In the genomic region with DNA sequence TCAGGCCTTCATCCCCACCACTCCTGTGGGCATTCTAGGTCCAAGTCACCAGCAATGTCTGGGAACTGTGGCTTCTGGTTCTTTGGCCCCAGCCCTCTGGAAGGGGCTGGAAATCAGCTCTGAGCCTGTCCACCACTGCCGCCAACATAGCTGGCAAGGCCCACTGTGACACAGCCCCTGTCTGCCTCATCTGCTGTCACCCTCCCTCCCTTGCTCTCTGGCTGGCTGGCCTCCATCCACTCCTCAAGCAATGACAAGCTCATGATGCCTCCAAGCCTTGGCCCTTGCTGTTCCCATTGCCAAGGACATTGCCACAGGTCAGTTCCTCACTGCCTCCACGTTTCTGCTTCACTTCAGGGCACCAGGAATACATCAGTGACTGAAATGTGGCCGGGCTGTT, we compare ENCODE assay signal across 14 cellular contexts.
DNase-seq lines count a peak whose midpoint lies in the region; ATAC-seq, FAIRE-seq and TF ChIP-seq lines count a peak whose summit lies in the region.
"Had no signal": no experiment of that assay in that cellular context is flagged by ENCODE, and none has a peak within 500 bp of the region (broad histone marks: within the 10 kb centered on the region; RNA-seq: fewer than 3 reads in every experiment).

No MANE protein-coding gene starts in this region.

- no peak for TF ChIP-seq POLR2A in endothelial cell of umbilical vein (IDR thresholded peaks at IDR 0.05; ENCODE audit: low read depth, low read length)

- H3K9me1 ChIP-seq in endothelial cell of umbilical vein (replicated peaks; ENCODE audit: control insufficient read depth, extremely low read depth, insufficient read depth, low read length), result no peaks in the 10 kb centered on the region

- H3K79me2 ChIP-seq in endothelial cell of umbilical vein (ENCODE audit: control insufficient read depth, insufficient read depth, low read length), result no peaks in the 10 kb centered on the region

- POLR2A ChIA-PET in endothelial cell of umbilical vein (lab: Charles Lee) (no interaction called here), HEK293T (lab: Yijun Ruan, JAX) (no interaction called here)

- peak; percentile 70 for ATAC-seq in Right ventricle myocardium inferior
- peak; percentile 91 for ATAC-seq in left ventricle myocardium superior
- ATAC-seq in GM19035 (IDR thresholded peaks at IDR 0.05; ENCODE audit: unreplicated experiment), result no peak

- H2AFZ ChIP-seq in endothelial cell of umbilical vein (ENCODE audit: low read depth, low read length), result no peak overlapping the region

- no peaks in the 10 kb centered on the region for H3K9me3 ChIP-seq in endothelial cell of umbilical vein (replicated peaks; ENCODE audit: control insufficient read depth, insufficient read depth, low read length)
- H3K9me3 ChIP-seq: BLaER1 treated with 17β-estradiol and CSF1 and Interleukin-3, amounts not matched to agents 10 nM and 100 nM had no signal

- DNase-seq in Right ventricle myocardium inferior (ENCODE audit: missing footprints) (no peak), cardiac septum (ENCODE audit: low spot score) (no peak), endothelial cell of umbilical vein (ENCODE audit: low read depth, low spot score) (no peak), left ventricle myocardium superior (peak; percentile 36), HEK293T (ENCODE audit: extremely low spot score) (no peak), cerebellar cortex (ENCODE audit: low spot score) (no peak)
- DNase-seq: ACHN; CD4-positive, CD25-positive, alpha-beta regulatory T cell; DMS79; HCEC 1CT had no signal

- dilution Hi-C loops in endothelial cell of umbilical vein (cut with MboI; ENCODE audit: extremely low pct_ligation_motif_present, low sequenced_read_pairs), result no loop called here

- H3K36me3 ChIP-seq in endothelial cell of umbilical vein (ENCODE audit: control insufficient read depth in 2 of 2, extremely low read depth in 1 of 2, insufficient read depth in 2 of 2, low read length in 2 of 2), result no peaks in the 10 kb centered on the region
- H3K36me3 ChIP-seq: BLaER1 treated with 17β-estradiol and CSF1 and Interleukin-3, amounts not matched to agents 10 nM and 100 nM had no signal

- no peaks in the 10 kb centered on the region for H3K4me1 ChIP-seq in endothelial cell of umbilical vein (ENCODE audit: control insufficient read depth, extremely low read depth, insufficient read depth, low read length)

- H3K27me3 ChIP-seq in endothelial cell of umbilical vein (ENCODE audit: control insufficient read depth in 2 of 2, insufficient read depth in 2 of 2, low read length in 2 of 2), result peaks cover 0 to 9% of the 10 kb centered on the region in 2 experiments
- H3K27me3 ChIP-seq: BLaER1 treated with 17β-estradiol and CSF1 and Interleukin-3, amounts not matched to agents 10 nM and 100 nM had no signal

- no peak for TF ChIP-seq CTCF in endothelial cell of umbilical vein (IDR thresholded peaks at IDR 0.05; ENCODE audit: extremely low read depth in 1 of 2, insufficient read depth in 1 of 2, low read depth in 1 of 2, low read length in 2 of 2)

- no peaks in the 10 kb centered on the region for H4K20me1 ChIP-seq in endothelial cell of umbilical vein (replicated peaks; ENCODE audit: control insufficient read depth, extremely low read depth, insufficient read depth, low read length)

- no peak overlapping the region for H3K27ac ChIP-seq in endothelial cell of umbilical vein (ENCODE audit: insufficient read depth, low read depth, low read length)
- H3K27ac ChIP-seq: BLaER1 treated with 17β-estradiol and CSF1 and Interleukin-3, amounts not matched to agents 10 nM and 100 nM; HL-60 had no signal

- H3K9ac ChIP-seq in endothelial cell of umbilical vein (replicated peaks; ENCODE audit: extremely low read depth, insufficient read depth, low read length), result no peak overlapping the region
- H3K9ac ChIP-seq: BLaER1 treated with 17β-estradiol and CSF1 and Interleukin-3, amounts not matched to agents 10 nM and 100 nM had no signal

- no peak overlapping the region for H3K4me3 ChIP-seq in endothelial cell of umbilical vein (replicated peaks in 1 of 3; ENCODE audit: insufficient read depth in 1 of 3, low read depth in 1 of 3, low read length in 3 of 3)
- H3K4me3 ChIP-seq: BLaER1 treated with 17β-estradiol and CSF1 and Interleukin-3, amounts not matched to agents 10 nM and 100 nM; GM12878 had no signal

- BruUV-seq in endothelial cell of umbilical vein (replicated peaks; lab: Mats Ljungman, UMichigan), result no TSS peak

- peak; percentile 21 for FAIRE-seq in endothelial cell of umbilical vein (lab: Jason Lieb, UNC)
- FAIRE-seq: GM12878 had no signal

- CTCF ChIA-PET in endothelial cell of umbilical vein (lab: Charles Lee) (interaction anchor here (0.7 to 1.1 kb wide), 3 partner anchors 20 to 134 kb away, joined by 3 read pairs; no protein-coding TSS in a partner anchor), HEK293T (lab: Yijun Ruan, JAX) (no interaction called here)

- H3K4me2 ChIP-seq in endothelial cell of umbilical vein (ENCODE audit: insufficient read depth, low read length), result no peak overlapping the region
- H3K4me2 ChIP-seq: BLaER1 treated with 17β-estradiol and CSF1 and Interleukin-3, amounts not matched to agents 10 nM and 100 nM had no signal

- intact Hi-C loops in Right ventricle myocardium inferior (cut with DNase I) (no loop called here), cardiac septum (cut with DNase I) (no loop called here), endothelial cell of umbilical vein (cut with micrococcal nuclease) (no loop called here), left ventricle myocardium superior (cut with micrococcal nuclease) (no loop called here)

TF ChIP-seq in endothelial cell of umbilical vein, 7 proteins besides CTCF, POLR2A, EP300 and RAD21:
- TF ChIP-seq FOS (IDR thresholded peaks at IDR 0.05; ENCODE audit: borderline replicate concordance, insufficient read depth, low read length), result no peak
- no peak for TF ChIP-seq POLR2AphosphoS5 (IDR thresholded peaks at IDR 0.05; ENCODE audit: insufficient read depth, low read depth, low read length)
- no peak for TF ChIP-seq JUN (IDR thresholded peaks at IDR 0.05; ENCODE audit: borderline replicate concordance, insufficient read depth, insufficient read length, low read depth)
- TF ChIP-seq MYC (IDR thresholded peaks at IDR 0.05; ENCODE audit: low read depth, low read length), result no peak
- TF ChIP-seq, protein P1, sequence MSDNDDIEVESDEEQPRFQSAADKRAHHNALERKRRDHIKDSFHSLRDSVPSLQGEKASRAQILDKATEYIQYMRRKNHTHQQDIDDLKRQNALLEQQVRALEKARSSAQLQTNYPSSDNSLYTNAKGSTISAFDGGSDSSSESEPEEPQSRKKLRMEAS (IDR thresholded peaks at IDR 0.05; ENCODE audit: insufficient read depth, insufficient read length), result no peak
- TF ChIP-seq GATA2 (IDR thresholded peaks at IDR 0.05; ENCODE audit: insufficient read depth, insufficient read length, low read depth, low read length), result no peak
- TF ChIP-seq EZH2 (IDR thresholded peaks at IDR 0.05; ENCODE audit: borderline replicate concordance, low read depth, low read length, severe bottlenecking), result no peak

TF ChIP-seq in HEK293T, 16 proteins besides CTCF, POLR2A, EP300 and RAD21:
- no peak for TF ChIP-seq FOXA1 (IDR thresholded peaks at IDR 0.05)
- TF ChIP-seq ZNF384 (IDR thresholded peaks at IDR 0.05), result no peak
- TF ChIP-seq FOXK2 (IDR thresholded peaks at IDR 0.05), result no peak
- TF ChIP-seq FOXM1 (IDR thresholded peaks at IDR 0.05; ENCODE audit: borderline replicate concordance), result no peak
- TF ChIP-seq ARNT (IDR thresholded peaks at IDR 0.05), result no peak
- TF ChIP-seq, protein P2, sequence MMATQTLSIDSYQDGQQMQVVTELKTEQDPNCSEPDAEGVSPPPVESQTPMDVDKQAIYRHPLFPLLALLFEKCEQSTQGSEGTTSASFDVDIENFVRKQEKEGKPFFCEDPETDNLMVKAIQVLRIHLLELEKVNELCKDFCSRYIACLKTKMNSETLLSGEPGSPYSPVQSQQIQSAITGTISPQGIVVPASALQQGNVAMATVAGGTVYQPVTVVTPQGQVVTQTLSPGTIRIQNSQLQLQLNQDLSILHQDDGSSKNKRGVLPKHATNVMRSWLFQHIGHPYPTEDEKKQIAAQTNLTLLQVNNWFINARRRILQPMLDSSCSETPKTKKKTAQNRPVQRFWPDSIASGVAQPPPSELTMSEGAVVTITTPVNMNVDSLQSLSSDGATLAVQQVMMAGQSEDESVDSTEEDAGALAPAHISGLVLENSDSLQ (IDR thresholded peaks at IDR 0.05), result no peak
- TF ChIP-seq HDGF (IDR thresholded peaks at IDR 0.05; ENCODE audit: borderline replicate concordance), result no peak
- no peak for TF ChIP-seq SUZ12 (IDR thresholded peaks at IDR 0.05)
- no peak for TF ChIP-seq CTBP1 (IDR thresholded peaks at IDR 0.05; ENCODE audit: borderline replicate concordance)
- no peak for TF ChIP-seq SP1 (IDR thresholded peaks at IDR 0.05)
- no peak for TF ChIP-seq BHLHE40 (IDR thresholded peaks at IDR 0.05; ENCODE audit: borderline replicate concordance)
- TF ChIP-seq LEF1 (IDR thresholded peaks at IDR 0.05; ENCODE audit: borderline replicate concordance), result no peak
- TF ChIP-seq L3MBTL2 (conservative IDR thresholded peaks at IDR 0.05), result no peak
- no peak for TF ChIP-seq NFRKB (IDR thresholded peaks at IDR 0.05)
- TF ChIP-seq ELF4 (IDR thresholded peaks at IDR 0.05), result no peak
- TF ChIP-seq TARDBP (IDR thresholded peaks at IDR 0.05), result no peak
